10 cellular contexts compared by ENCODE assay signal in the genomic region with DNA sequence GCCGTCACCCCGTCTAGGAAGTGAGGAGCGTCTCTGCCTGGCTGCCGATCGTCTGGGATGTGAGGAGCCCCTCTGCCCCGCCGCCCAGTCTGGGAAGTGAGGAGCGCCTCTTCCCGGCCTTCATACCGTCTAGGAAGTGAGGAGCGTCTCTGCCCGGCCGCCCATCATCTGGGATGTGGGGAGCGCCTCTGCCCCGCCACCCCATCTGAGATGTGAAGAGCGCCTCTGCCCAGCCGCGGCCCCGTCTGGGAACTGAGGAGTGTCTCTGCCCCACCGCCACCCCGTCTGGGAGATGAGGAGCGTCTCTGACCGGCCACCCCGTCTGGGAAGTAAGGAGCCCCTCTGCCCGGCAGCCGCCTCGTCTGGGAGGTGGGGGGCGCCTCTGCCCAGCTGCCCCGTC. TPM values are rescaled to one million over a fixed set of nuclear protein-coding genes. Genes with fewer than 3 reads are reported as not detected.
DNase-seq lines count a peak whose midpoint lies in the region; TF ChIP-seq lines count a peak whose summit lies in the region.
"Not testable (repeated sequence)": the region's sequence is repeated elsewhere in the genome, so short reads cannot be mapped to it uniquely, and the experiment has no call there.
"Had no signal": no experiment of that assay in that cellular context is flagged by ENCODE, and none has a peak within 500 bp of the region (broad histone marks: within the 10 kb centered on the region; RNA-seq: fewer than 3 reads in every experiment).

No MANE protein-coding gene starts in this region.

- peak overlapping the region in 2 of 3 donors; percentile 53 to 80 for H3K27ac ChIP-seq in thyroid gland

- not testable (repeated sequence) for H3K36me3 ChIP-seq in thyroid gland

- peaks cover 14 to 35% of the 10 kb centered on the region in 2 donors for H3K4me1 ChIP-seq in thyroid gland

- 78 to 89% methylated on average over 7 to 12 of the region's 29 CpGs for WGBS in thyroid gland, 2 donors

- TF ChIP-seq CTCF in thyroid gland (IDR thresholded peaks at IDR 0.05) = not testable (repeated sequence)

- H3K4me3 ChIP-seq in thyroid gland (replicated peaks in 1 of 3) = peak overlapping the region in 1 of 3 donors; percentile 9

- H3K9me3 ChIP-seq in thyroid gland = not testable (repeated sequence)

- intact Hi-C loops in thyroid gland (cut with DNase I) = not testable (repeated sequence)

- not testable (repeated sequence) for TF ChIP-seq POLR2A in thyroid gland (IDR thresholded peaks at IDR 0.05)

- H3K27me3 ChIP-seq in thyroid gland = not testable (repeated sequence)

- DNase-seq in thyroid gland = peak; percentile 8 to 13

RNA-seq across cellular contexts. Expression of gene PCDH8, which starts 30.6 kb away (rescaled TPM):
- 1 to 10 TPM in 2 of 4 donors, not detected in 2; 2.1 TPM for total RNA-seq in thyroid gland
- total RNA-seq: A172; B cell; Caco-2; Calu3; CD4-positive, alpha-beta memory T cell; CD4-positive, alpha-beta T cell; CD4-positive, CD25-positive, alpha-beta regulatory T cell; CD8-positive, alpha-beta memory T cell; CD8-positive, alpha-beta T cell had no signal
